In the genomic region with DNA sequence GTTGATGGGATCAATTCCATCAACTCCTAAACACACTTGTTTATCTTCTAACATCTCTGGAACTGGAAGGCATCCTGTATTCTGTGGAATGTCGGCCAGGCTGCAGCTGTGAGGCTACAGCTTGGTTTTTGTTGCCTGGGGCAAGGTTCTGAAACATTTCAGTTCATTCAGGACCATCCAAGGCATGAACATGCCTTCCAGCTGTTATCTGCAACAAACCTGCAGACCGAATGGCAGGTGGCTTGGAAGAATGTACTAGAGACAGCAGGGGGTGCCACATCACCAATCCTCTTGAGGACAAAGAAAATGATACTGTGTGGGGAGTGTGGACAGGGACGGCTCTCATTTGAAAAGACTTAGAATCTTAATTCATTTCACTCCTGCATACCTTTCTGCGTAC, we compare ENCODE assay signal across 8 cellular contexts. TPM values are rescaled to one million over a fixed set of nuclear protein-coding genes. Genes with fewer than 3 reads are reported as not detected.
DNase-seq lines count a peak whose midpoint lies in the region; ATAC-seq and TF ChIP-seq lines count a peak whose summit lies in the region.

No MANE protein-coding gene starts in this region.

- H3K79me1 ChIP-seq in neuronal stem cell (ENCODE audit: low read depth, low read length) = peaks cover 2% of the 10 kb centered on the region

- no CpG with 5 or more reads among the region's 4 CpGs for WGBS in neuronal stem cell (ENCODE audit: extremely low coverage in 2 of 2, insufficient read length in 2 of 2, insufficient replicate concordance in 1 of 2), 2 donors

- no peak overlapping the region for H3K4me2 ChIP-seq in neuronal stem cell (ENCODE audit: insufficient read depth, low read length, poor library complexity, severe bottlenecking)

- in situ Hi-C loops in ACHN (cut with HindIII; ENCODE audit: low pct_ligation_motif_present, low pct_unique_long_range_greater_than_20kb, low sequenced_read_pairs) = no loop called here

- H3K27ac ChIP-seq in neuronal stem cell (replicated peaks; ENCODE audit: low read length) = no peak overlapping the region

- H2BK120ac ChIP-seq in neuronal stem cell (ENCODE audit: low read depth, low read length) = no peak overlapping the region

- no peak overlapping the region for H2BK15ac ChIP-seq in neuronal stem cell (ENCODE audit: low read length)

- peaks cover 3 to 5% of the 10 kb centered on the region in 2 donors for H3K4me1 ChIP-seq in neuronal stem cell (ENCODE audit: control insufficient read depth in 2 of 2, insufficient read depth in 1 of 2, low read depth in 1 of 2, low read length in 2 of 2)

- H3K27me3 ChIP-seq in GM06990 (replicated peaks; ENCODE audit: control insufficient read depth, insufficient read depth, low read length) = no peaks in the 10 kb centered on the region
- H3K27me3 ChIP-seq in neuronal stem cell (ENCODE audit: control insufficient read depth in 3 of 3, insufficient read depth in 3 of 3, low read depth in 1 of 3, low read length in 3 of 3) = no peaks in the 10 kb centered on the region

- no peak overlapping the region for H4K8ac ChIP-seq in neuronal stem cell (ENCODE audit: low read depth, low read length)

- H3K4ac ChIP-seq in neuronal stem cell (ENCODE audit: low read length) = no peak overlapping the region

- no peak overlapping the region for H3K14ac ChIP-seq in neuronal stem cell (ENCODE audit: low read length)

- H3K23ac ChIP-seq in neuronal stem cell (ENCODE audit: low read depth, low read length, poor library complexity) = no peak overlapping the region

- H3K9me3 ChIP-seq in neuronal stem cell (replicated peaks in 1 of 2; ENCODE audit: control insufficient read depth in 2 of 2, insufficient read depth in 1 of 2, low read depth in 1 of 2, low read length in 2 of 2) = peaks cover 0 to 9% of the 10 kb centered on the region in 2 donors

- H2AK5ac ChIP-seq in neuronal stem cell (ENCODE audit: low read depth, low read length) = no peak overlapping the region

- peak; percentile 52 for TF ChIP-seq CTCF in GM06990 (IDR thresholded peaks at IDR 0.05; ENCODE audit: insufficient read depth, low read length, poor library complexity, severe bottlenecking)

- H2AFZ ChIP-seq in neuronal stem cell (ENCODE audit: low read length) = no peak overlapping the region

- H3K4me3 ChIP-seq in GM06990 (replicated peaks; ENCODE audit: low read depth, low read length) (no peak overlapping the region), neuronal stem cell (ENCODE audit: low read length in 2 of 2) (no peak overlapping the region)

- ATAC-seq in HG02588 (IDR thresholded peaks at IDR 0.05; ENCODE audit: unreplicated experiment) = no peak
- ATAC-seq in HG02759 (IDR thresholded peaks at IDR 0.05; ENCODE audit: unreplicated experiment) = no peak

- H3K36me3 ChIP-seq in GM06990 (ENCODE audit: control insufficient read depth, insufficient read depth, low read length) (no peaks in the 10 kb centered on the region), neuronal stem cell (replicated peaks in 1 of 2; ENCODE audit: control insufficient read depth in 2 of 2, insufficient read depth in 2 of 2, low read length in 2 of 2) (no peaks in the 10 kb centered on the region)

- no peak overlapping the region for H4K91ac ChIP-seq in neuronal stem cell (ENCODE audit: low read depth, low read length, poor library complexity)

- DNase-seq in ACHN = peak; percentile 57
- no peak for DNase-seq in GM06990 (ENCODE audit: extremely low read depth, insufficient read length)
- DNase-seq in NCI-H524 (lab: John Stamatoyannopoulos, UW) = peak; percentile 35 to 71
- peak; percentile 69 to 75 for DNase-seq in dermis microvascular lymphatic vessel endothelial cell (ENCODE audit: low read depth in 2 of 2)
- DNase-seq in neuronal stem cell (ENCODE audit: low spot score) = no peak
- no peak for DNase-seq in NCI-H446 (lab: John Stamatoyannopoulos, UW)

- H2BK12ac ChIP-seq in neuronal stem cell (ENCODE audit: low read length) = no peak overlapping the region

- H3K9ac ChIP-seq in neuronal stem cell (ENCODE audit: low read depth, low read length, poor library complexity) = no peak overlapping the region

- no peak overlapping the region for H2BK5ac ChIP-seq in neuronal stem cell (ENCODE audit: low read length)

- H3K18ac ChIP-seq in neuronal stem cell (ENCODE audit: low read length) = peak overlapping the region; percentile 24

RNA-seq across cellular contexts. Expression of gene PAPOLB, which starts 12.4 kb away (rescaled TPM):
- 0.13 and 0.25 TPM in 2 replicates for total RNA-seq in dermis microvascular lymphatic vessel endothelial cell
- not detected for polyA plus RNA-seq in neuronal stem cell (2013, experiment 1 of 2)
- polyA plus RNA-seq in neuronal stem cell (2013, experiment 2 of 2) = 0.01 TPM

RNA-seq across cellular contexts. Expression of gene RADIL, which starts 34.1 kb away (rescaled TPM):
- 1.7 and 5.6 TPM in 2 replicates for total RNA-seq in dermis microvascular lymphatic vessel endothelial cell
- 6.1 TPM for polyA plus RNA-seq in neuronal stem cell (2013, experiment 1 of 2)
- polyA plus RNA-seq in neuronal stem cell (2013, experiment 2 of 2) = 6.0 TPM

Comparison
In these comparisons a context has a peak if more than half of its experiments do, and no peak if none do; other contexts are left out.
1. DNase-seq: peak in ACHN (single experiment), NCI-H524 (2 of 2) and dermis microvascular lymphatic vessel endothelial cell (2 of 2); none in GM06990 (single experiment), neuronal stem cell (single experiment) and NCI-H446 (0 of 2).